Comparison of ENCODE assay signal across 24 cellular contexts in the genomic region with DNA sequence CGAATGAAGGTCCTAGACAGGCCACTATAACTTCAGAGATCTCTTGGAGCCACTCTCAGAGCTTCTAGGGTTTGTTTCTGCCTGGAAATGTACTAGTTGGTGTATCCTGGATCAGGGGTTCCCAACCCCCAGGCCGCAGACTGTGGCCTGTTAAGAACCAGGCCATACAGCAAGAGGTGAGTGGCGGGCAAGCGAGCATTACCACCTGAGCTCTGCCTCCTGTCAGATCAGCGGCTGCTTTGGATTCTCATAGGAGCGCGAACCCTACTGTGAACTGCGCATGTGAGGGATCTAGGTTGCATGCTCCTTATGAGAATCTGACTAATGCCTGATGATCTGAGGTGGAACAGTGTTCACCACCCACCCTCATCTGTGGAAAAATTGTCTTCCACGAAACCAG. TPM values are rescaled to one million over a fixed set of nuclear protein-coding genes. Genes with fewer than 3 reads are reported as not detected.
DNase-seq lines count a peak whose midpoint lies in the region; ATAC-seq, FAIRE-seq and TF ChIP-seq lines count a peak whose summit lies in the region.
"Had no signal": no experiment of that assay in that cellular context is flagged by ENCODE, and none has a peak within 500 bp of the region (broad histone marks: within the 10 kb centered on the region; RNA-seq: fewer than 3 reads in every experiment).

No MANE protein-coding gene starts in this region.

- peaks cover 56% of the 10 kb centered on the region for H3K36me3 ChIP-seq in BLaER1

- DNase-seq in WTC11 (ENCODE audit: low spot score) (no peak), mesothelial cell of epicardium (ENCODE audit: low spot score in 2 of 2, unreplicated experiment in 2 of 2) (no peak), osteocyte (ENCODE audit: extremely low spot score, unreplicated experiment) (no peak), left colon (no peak), GM19239 (ENCODE audit: insufficient read length, low spot score) (no peak)
- DNase-seq in activated CD8-positive, alpha-beta T cell treated with anti-CD3 and anti-CD28 coated beads for 36 hours: no peak
- DNase-seq: DMS153, H9, MM.1S, NCI-H1417, NCI-H1694, NCI-H2029 treated with DMSO at 0.1 percent for 48 hours, NCI-H2227 treated with DMSO at 0.1 percent for 48 hours, NCI-H526 treated with DMSO at 0.1 percent for 48 hours, SHP77 had no signal

- no peaks in the 10 kb centered on the region for H3K27me3 Mint-ChIP-seq in WTC11 (ENCODE audit: low read depth)
- H3K27me3 Mint-ChIP-seq in mesothelial cell of epicardium (ENCODE audit: low read depth): no peaks in the 10 kb centered on the region
- H3K27me3 Mint-ChIP-seq in osteocyte (ENCODE audit: unreplicated experiment): no peaks in the 10 kb centered on the region
- H3K27me3 Mint-ChIP-seq in activated CD8-positive, alpha-beta T cell treated with anti-CD3 and anti-CD28 coated beads for 36 hours: no peaks in the 10 kb centered on the region
- H3K27me3 Mint-ChIP-seq: B cell, IgD-negative memory B cell had no signal

- ATAC-seq in WTC11 (no peak), left colon (no peak), GM18870 (IDR thresholded peaks at IDR 0.05; ENCODE audit: unreplicated experiment) (no peak)
- ATAC-seq in activated CD8-positive, alpha-beta T cell treated with anti-CD3 and anti-CD28 coated beads for 36 hours: no peak
- ATAC-seq: GM23338 had no signal

- peaks cover 58% of the 10 kb centered on the region for H3K9me3 ChIP-seq in BLaER1

- H3K27ac Mint-ChIP-seq in WTC11 (no peak overlapping the region), mesothelial cell of epicardium (no peak overlapping the region), osteocyte (ENCODE audit: unreplicated experiment) (no peak overlapping the region)
- H3K27ac Mint-ChIP-seq in activated CD8-positive, alpha-beta T cell treated with anti-CD3 and anti-CD28 coated beads for 36 hours: no peak overlapping the region
- H3K27ac Mint-ChIP-seq: B cell, CD14-positive monocyte, GM23338, H9 had no signal

- H3K4me1 Mint-ChIP-seq in WTC11: peaks cover 17% of the 10 kb centered on the region
- H3K4me1 Mint-ChIP-seq in mesothelial cell of epicardium: peaks cover 24% of the 10 kb centered on the region
- H3K4me1 Mint-ChIP-seq in osteocyte (ENCODE audit: unreplicated experiment): peaks cover 21% of the 10 kb centered on the region
- peaks cover 71% of the 10 kb centered on the region for H3K4me1 Mint-ChIP-seq in activated CD8-positive, alpha-beta T cell treated with anti-CD3 and anti-CD28 coated beads for 36 hours (ENCODE audit: low read depth)

- H3K9ac ChIP-seq in BLaER1: no peak overlapping the region
- H3K9ac ChIP-seq: KMS-11 had no signal

- POLR2A ChIA-PET in WTC11 (lab: Charles Lee): no interaction called here
- POLR2A ChIA-PET in activated CD8-positive, alpha-beta T cell treated with anti-CD3 and anti-CD28 coated beads for 36 hours (lab: Charles Lee): interaction anchor here (4.3 kb wide), 1 partner anchor 68 kb away, joined by 25 read pairs; a partner anchor contains a TSS

- CTCF ChIA-PET in WTC11 (lab: Charles Lee): no interaction called here
- CTCF ChIA-PET in activated CD8-positive, alpha-beta T cell treated with anti-CD3 and anti-CD28 coated beads for 36 hours (lab: Charles Lee): interaction anchor here (0.9 to 2.2 kb wide), 3 partner anchors 75 to 104 kb away, joined by 3 to 10 read pairs (median 4); no protein-coding TSS in a partner anchor

- FAIRE-seq in GM19239 (lab: Jason Lieb, UNC): no peak

- H3K4me1 ChIP-seq in BLaER1: peaks cover 49% of the 10 kb centered on the region

- no peak overlapping the region for H3K4me2 ChIP-seq in BLaER1
- H3K4me2 ChIP-seq: KMS-11 had no signal

- TF ChIP-seq CTCF in WTC11 (IDR thresholded peaks at IDR 0.05) (no peak), mesothelial cell of epicardium (IDR thresholded peaks at IDR 0.05; ENCODE audit: unreplicated experiment) (no peak), osteocyte (IDR thresholded peaks at IDR 0.05) (no peak)
- no peak for TF ChIP-seq CTCF in activated CD8-positive, alpha-beta T cell treated with anti-CD3 and anti-CD28 coated beads for 36 hours (IDR thresholded peaks at IDR 0.05)

- no peaks in the 10 kb centered on the region for H3K27me3 ChIP-seq in BLaER1

- H4K20me1 ChIP-seq in BLaER1: no peaks in the 10 kb centered on the region

- no peak overlapping the region for H3K27ac ChIP-seq in BLaER1
- H3K27ac ChIP-seq: 22Rv1, KMS-11, RWPE1 had no signal

- peak overlapping the region; percentile 22; the same call in 1 of the 2 replicates for H3K4me3 ChIP-seq in BLaER1
- H3K4me3 ChIP-seq: GM23338 had no signal

- H3K9me3 Mint-ChIP-seq in WTC11: no peaks in the 10 kb centered on the region
- H3K9me3 Mint-ChIP-seq in mesothelial cell of epicardium: peaks cover 3% of the 10 kb centered on the region
- H3K9me3 Mint-ChIP-seq in osteocyte (ENCODE audit: unreplicated experiment): no peaks in the 10 kb centered on the region
- H3K9me3 Mint-ChIP-seq in activated CD8-positive, alpha-beta T cell treated with anti-CD3 and anti-CD28 coated beads for 36 hours: peaks cover 3% of the 10 kb centered on the region
- H3K9me3 Mint-ChIP-seq: GM23338 had no signal

- intact Hi-C loops in left colon (cut with DNase I, micrococcal nuclease): loop anchor here in 1 of 2 donors (10.0 kb wide), 1 partner anchor 174 kb away; a partner anchor contains a TSS
- intact Hi-C loops in activated CD8-positive, alpha-beta T cell treated with anti-CD3 and anti-CD28 coated beads for 36 hours (cut with micrococcal nuclease): loop anchor here (5.0 kb wide), 2 partner anchors 77 to 172 kb away; a partner anchor contains a TSS

- H3K4me3 Mint-ChIP-seq in WTC11 (0 out of 2 replicates have a peak overlapping the region, but pooled peaks have one; percentile 31), mesothelial cell of epicardium (peak overlapping the region; percentile 53), osteocyte (ENCODE audit: unreplicated experiment) (peak overlapping the region; percentile 4)
- no peak overlapping the region for H3K4me3 Mint-ChIP-seq in activated CD8-positive, alpha-beta T cell treated with anti-CD3 and anti-CD28 coated beads for 36 hours
- H3K4me3 Mint-ChIP-seq: CD14-positive monocyte had no signal

- H3K36me3 Mint-ChIP-seq in WTC11 (peaks cover 37% of the 10 kb centered on the region), mesothelial cell of epicardium (peaks cover 34% of the 10 kb centered on the region), osteocyte (ENCODE audit: unreplicated experiment) (peaks cover 26% of the 10 kb centered on the region)
- H3K36me3 Mint-ChIP-seq in activated CD8-positive, alpha-beta T cell treated with anti-CD3 and anti-CD28 coated beads for 36 hours (ENCODE audit: low read depth): peaks cover 46% of the 10 kb centered on the region

TF ChIP-seq in WTC11, 78 proteins besides CTCF, POLR2A, EP300 and RAD21 (continues in another document):
- TF ChIP-seq CBFB (CRISPR knock-in tag; IDR thresholded peaks at IDR 0.05; ENCODE audit: low read depth) (no peak), MYBL2 (CRISPR knock-in tag; IDR thresholded peaks at IDR 0.05) (no peak), SMAD4 (CRISPR knock-in tag; IDR thresholded peaks at IDR 0.05) (no peak), EMX1 (CRISPR knock-in tag; IDR thresholded peaks at IDR 0.05) (no peak), GABPB1 (CRISPR knock-in tag; IDR thresholded peaks at IDR 0.05) (no peak)
- TF ChIP-seq, protein P1, sequence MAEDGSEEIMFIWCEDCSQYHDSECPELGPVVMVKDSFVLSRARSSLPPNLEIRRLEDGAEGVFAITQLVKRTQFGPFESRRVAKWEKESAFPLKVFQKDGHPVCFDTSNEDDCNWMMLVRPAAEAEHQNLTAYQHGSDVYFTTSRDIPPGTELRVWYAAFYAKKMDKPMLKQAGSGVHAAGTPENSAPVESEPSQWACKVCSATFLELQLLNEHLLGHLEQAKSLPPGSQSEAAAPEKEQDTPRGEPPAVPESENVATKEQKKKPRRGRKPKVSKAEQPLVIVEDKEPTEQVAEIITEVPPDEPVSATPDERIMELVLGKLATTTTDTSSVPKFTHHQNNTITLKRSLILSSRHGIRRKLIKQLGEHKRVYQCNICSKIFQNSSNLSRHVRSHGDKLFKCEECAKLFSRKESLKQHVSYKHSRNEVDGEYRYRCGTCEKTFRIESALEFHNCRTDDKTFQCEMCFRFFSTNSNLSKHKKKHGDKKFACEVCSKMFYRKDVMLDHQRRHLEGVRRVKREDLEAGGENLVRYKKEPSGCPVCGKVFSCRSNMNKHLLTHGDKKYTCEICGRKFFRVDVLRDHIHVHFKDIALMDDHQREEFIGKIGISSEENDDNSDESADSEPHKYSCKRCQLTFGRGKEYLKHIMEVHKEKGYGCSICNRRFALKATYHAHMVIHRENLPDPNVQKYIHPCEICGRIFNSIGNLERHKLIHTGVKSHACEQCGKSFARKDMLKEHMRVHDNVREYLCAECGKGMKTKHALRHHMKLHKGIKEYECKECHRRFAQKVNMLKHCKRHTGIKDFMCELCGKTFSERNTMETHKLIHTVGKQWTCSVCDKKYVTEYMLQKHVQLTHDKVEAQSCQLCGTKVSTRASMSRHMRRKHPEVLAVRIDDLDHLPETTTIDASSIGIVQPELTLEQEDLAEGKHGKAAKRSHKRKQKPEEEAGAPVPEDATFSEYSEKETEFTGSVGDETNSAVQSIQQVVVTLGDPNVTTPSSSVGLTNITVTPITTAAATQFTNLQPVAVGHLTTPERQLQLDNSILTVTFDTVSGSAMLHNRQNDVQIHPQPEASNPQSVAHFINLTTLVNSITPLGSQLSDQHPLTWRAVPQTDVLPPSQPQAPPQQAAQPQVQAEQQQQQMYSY (CRISPR knock-in tag; IDR thresholded peaks at IDR 0.05): no peak

RNA-seq across cellular contexts. Expression of a gene that starts 2.4 kb away (rescaled TPM):
- total RNA-seq in WTC11 (2021) (30.4 to 32.2 TPM (median 31.3 TPM) in 3 replicates), mesothelial cell of epicardium (54.1 to 58.6 TPM (median 57.3 TPM) in 3 replicates), osteocyte (29.4 and 36.2 TPM in 2 replicates), left colon (10 to 100 TPM; 75.0 to 75.6 TPM)
- 10 to 100 TPM; 15.1 to 20.9 TPM for total RNA-seq in activated CD8-positive, alpha-beta T cell treated with anti-CD3 and anti-CD28 coated beads for 36 hours
